18 cellular contexts compared by ENCODE assay signal in the genomic region with DNA sequence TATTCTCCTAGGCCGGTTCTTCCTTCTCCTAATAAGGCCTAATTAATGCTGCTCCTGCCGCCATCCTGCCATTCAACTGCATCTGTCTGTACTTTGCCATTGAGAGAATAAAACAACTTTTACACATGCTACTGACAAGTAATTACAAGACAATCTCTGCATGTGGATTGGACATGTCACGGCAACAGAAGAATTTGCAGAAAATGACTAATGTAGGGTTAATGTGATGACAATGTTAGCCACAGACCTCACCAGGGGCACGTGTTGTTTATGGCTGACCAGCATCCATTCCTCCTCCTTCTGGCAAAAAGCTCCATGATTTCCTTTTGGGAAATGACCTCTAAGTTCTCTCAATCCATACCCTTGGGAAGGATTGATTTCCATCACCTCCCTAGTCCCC. TPM values are rescaled to one million over a fixed set of nuclear protein-coding genes. Genes with fewer than 3 reads are reported as not detected.
DNase-seq lines count a peak whose midpoint lies in the region; TF ChIP-seq lines count a peak whose summit lies in the region.
"Had no signal": no experiment of that assay in that cellular context is flagged by ENCODE, and none has a peak within 500 bp of the region (broad histone marks: within the 10 kb centered on the region; RNA-seq: fewer than 3 reads in every experiment).

No MANE protein-coding gene starts in this region.

- no peaks in the 10 kb centered on the region for H3K4me1 ChIP-seq in tibial nerve
- H3K4me1 ChIP-seq: BE2C had no signal

- no peak for TF ChIP-seq EP300 in tibial nerve (IDR thresholded peaks at IDR 0.05)

- no peak for TF ChIP-seq CTCF in fibroblast of mammary gland (conservative IDR thresholded peaks at IDR 0.05; ENCODE audit: control insufficient read depth, insufficient read depth, low read depth, low read length)
- no peak for TF ChIP-seq CTCF in GM10266 (IDR thresholded peaks at IDR 0.05; ENCODE audit: control insufficient read depth, insufficient read depth, low read depth, missing control alignments)
- TF ChIP-seq CTCF in tibial nerve (IDR thresholded peaks at IDR 0.05), result no peak

- no peak for TF ChIP-seq POLR2A in tibial nerve (IDR thresholded peaks at IDR 0.05)

- H3K9me3 ChIP-seq in tibial nerve, result peaks cover 0 to 16% (median 3%) of the 10 kb centered on the region in 4 donors
- H3K9me3 ChIP-seq: BE2C had no signal

- peak; percentile 39 for DNase-seq in LHCN-M2 (ENCODE audit: low read depth)
- peak; percentile 56 for DNase-seq in astrocyte of the hippocampus (ENCODE audit: low read depth, low spot score)
- DNase-seq in fibroblast of mammary gland (ENCODE audit: low read depth), result peak; percentile 73
- peak; percentile 1 for DNase-seq in non-pigmented ciliary epithelial cell (ENCODE audit: low read depth)
- no peak for DNase-seq in amniotic stem cell (lab: John Stamatoyannopoulos, UW)
- no peak for DNase-seq in GM10266 (ENCODE audit: extremely low spot score)
- DNase-seq in NCI-H69 (lab: John Stamatoyannopoulos, UW), result no peak
- no peak for DNase-seq in tibial nerve (ENCODE audit: low spot score in 2 of 2)
- DNase-seq: BE2C; Calu3; CD4-positive, alpha-beta T cell; GM23248; IMR-90; Kasumi-1; NCI-H1417; NCI-H1930; NCI-H526 treated with DMSO at 0.1 percent for 48 hours; SW 1271 had no signal

- WGBS in tibial nerve, 2 donors, result 84 to 88% methylated on average over 4 of the region's 4 CpGs

- peaks cover 0 to 54% (median 0%) of the 10 kb centered on the region in 3 donors for H3K36me3 ChIP-seq in tibial nerve
- H3K36me3 ChIP-seq: BE2C had no signal

- H3K27ac ChIP-seq in tibial nerve, result no peak overlapping the region
- H3K27ac ChIP-seq: GM23248 had no signal

- H3K4me3 ChIP-seq in fibroblast of mammary gland (ENCODE audit: control insufficient read depth, low read depth, low read length), result no peak overlapping the region
- H3K4me3 ChIP-seq in tibial nerve, result no peak overlapping the region
- H3K4me3 ChIP-seq: GM23248 had no signal

- H3K27me3 ChIP-seq in tibial nerve, result no peaks in the 10 kb centered on the region
- H3K27me3 ChIP-seq: BE2C had no signal

RNA-seq across cellular contexts. Expression of gene NEBL, which starts 58.0 kb away (rescaled TPM):
- 0.11 and 0.13 TPM in 2 replicates for total RNA-seq in LHCN-M2 (2014; rRNA removed)
- polyA plus RNA-seq in LHCN-M2 (2012), result 0.05 TPM
- total RNA-seq in tibial nerve, result 10 to 100 TPM; 34.5 to 61.2 (median 49.7) TPM
- total RNA-seq: GM23248 had no signal
- polyA plus RNA-seq: GM23248 had no signal

Comparison
In these comparisons a context has a peak if more than half of its experiments do, and no peak if none do; other contexts are left out.
1. DNase-seq: peak in LHCN-M2 (single experiment), astrocyte of the hippocampus (single experiment), fibroblast of mammary gland (single experiment) and non-pigmented ciliary epithelial cell (single experiment); none in amniotic stem cell (single experiment), GM10266 (single experiment), NCI-H69 (single experiment) and tibial nerve (0 of 2).
2. RNA of gene NEBL, which starts 58.0 kb away (total RNA-seq): 34.5 to 61.2 TPM in tibial nerve; 0.11 to 0.13 TPM in LHCN-M2; every median in the first group is over 10 times any median in the second.